ENCODE assay signal across 29 cellular contexts in genomic region chr9:16672501-16672900, GRCh38.
"Had no signal": no experiment of that assay in that cellular context is flagged by ENCODE, and none has a peak within 500 bp of the region (broad histone marks: within the 10 kb centered on the region; RNA-seq: fewer than 3 reads in every experiment).

No MANE protein-coding gene starts in this region.

- H3K36me3 Mint-ChIP-seq: activated naive CD4-positive, alpha-beta T cell treated with anti-CD3 and anti-CD28 coated beads, Interleukin-2, amount 50 U/mL, for 24 hours; natural killer cell; stimulated activated effector memory CD8-positive, alpha-beta T cell treated with anti-CD3 and anti-CD28 coated beads, Interleukin-12 subunit alpha, Interleukin-12 subunit beta, amount 100 ng/mL, for 72 hours; WTC11 had no signal

- DNase-seq: activated CD4-positive, alpha-beta memory T cell treated with anti-CD3 and anti-CD28 coated beads, Interleukin-2, amount 10 ng/mL, durations not matched to agents 7 days and 5 days; activated CD4-positive, alpha-beta T cell treated with anti-CD3 and anti-CD28 coated beads for 1 hour; activated CD4-positive, alpha-beta T cell treated with anti-CD3 and anti-CD28 coated beads, Interleukin-2, amount 10 ng/mL, durations not matched to agents 7 days and 5 days; activated naive CD8-positive, alpha-beta T cell treated with anti-CD3 and anti-CD28 coated beads, Interleukin-2, amount 50 U/mL, for 24 hours; activated T-cell treated with anti-CD3 and anti-CD28 coated beads, Interleukin-2, amount 50 U/mL, for 48 hours; amygdala; dermis blood vessel endothelial cell; effector CD4-positive, alpha-beta T cell; esophagus squamous epithelium; left lung; lower lobe of right lung; mesenchymal stem cell; natural killer cell; retina; stimulated activated CD4-positive, alpha-beta T cell treated with anti-CD3 and anti-CD28 coated beads, Interleukin-4, amount 100 ng/mL, for 24 hours; T1000; trophoblast cell had no signal

- H3K4me3 Mint-ChIP-seq: activated CD4-positive, alpha-beta memory T cell treated with anti-CD3 and anti-CD28 coated beads, Interleukin-2, amount 10 ng/mL, durations not matched to agents 7 days and 5 days; activated CD4-positive, alpha-beta T cell treated with anti-CD3 and anti-CD28 coated beads, Interleukin-2, amount 10 ng/mL, durations not matched to agents 7 days and 5 days; activated naive CD4-positive, alpha-beta T cell treated with anti-CD3 and anti-CD28 coated beads, Interleukin-2, amount 50 U/mL, for 24 hours; activated naive CD8-positive, alpha-beta T cell treated with anti-CD3 and anti-CD28 coated beads, Interleukin-2, amount 50 U/mL, for 24 hours; central memory CD8-positive, alpha-beta T cell; natural killer cell; stimulated activated effector memory CD8-positive, alpha-beta T cell treated with anti-CD3 and anti-CD28 coated beads, Interleukin-12 subunit alpha, Interleukin-12 subunit beta, amount 100 ng/mL, for 72 hours; stimulated activated naive CD8-positive, alpha-beta T cell treated with anti-CD3 and anti-CD28 coated beads, Interleukin-15, Interleukin-2, amounts not matched to agents 100 ng/mL and 50 ng/mL, for 24 hours; WTC11 had no signal

- H3K4me1 ChIP-seq: left lung, lower lobe of right lung had no signal

- H3K9me3 Mint-ChIP-seq: activated CD4-positive, alpha-beta T cell treated with anti-CD3 and anti-CD28 coated beads, Interleukin-2, amount 10 ng/mL, durations not matched to agents 7 days and 5 days; activated naive CD4-positive, alpha-beta T cell treated with anti-CD3 and anti-CD28 coated beads, Interleukin-2, amount 50 U/mL, for 24 hours; activated naive CD8-positive, alpha-beta T cell treated with anti-CD3 and anti-CD28 coated beads, Interleukin-2, amount 50 U/mL, for 24 hours; activated T-helper 2 cell treated with anti-CD3 and anti-CD28 coated beads, Interferon-gamma antibody, Interleukin-2, Interleukin-4, amounts not matched to agents 10 μg/mL and 5 μg/mL and 100 μg/mL, durations not matched to agents 14 hours and 24 hours and 36 hours; central memory CD8-positive, alpha-beta T cell; natural killer cell; stimulated activated effector memory CD8-positive, alpha-beta T cell treated with anti-CD3 and anti-CD28 coated beads, Interleukin-12 subunit alpha, Interleukin-12 subunit beta, amount 100 ng/mL, for 72 hours; WTC11 had no signal

- H3K27ac Mint-ChIP-seq: activated CD4-positive, alpha-beta memory T cell treated with anti-CD3 and anti-CD28 coated beads, Interleukin-2, amount 10 ng/mL, durations not matched to agents 7 days and 5 days; activated CD4-positive, alpha-beta T cell treated with anti-CD3 and anti-CD28 coated beads, Interleukin-2, amount 10 ng/mL, durations not matched to agents 7 days and 5 days; activated naive CD4-positive, alpha-beta T cell treated with anti-CD3 and anti-CD28 coated beads, Interleukin-2, amount 50 U/mL, for 24 hours; activated naive CD8-positive, alpha-beta T cell treated with anti-CD3 and anti-CD28 coated beads, Interleukin-2, amount 50 U/mL, for 24 hours; activated T-helper 2 cell treated with anti-CD3 and anti-CD28 coated beads, Interferon-gamma antibody, Interleukin-2, Interleukin-4, amounts not matched to agents 10 μg/mL and 5 μg/mL and 100 μg/mL, durations not matched to agents 14 hours and 24 hours and 36 hours; stimulated activated effector memory CD8-positive, alpha-beta T cell treated with anti-CD3 and anti-CD28 coated beads, Interleukin-12 subunit alpha, Interleukin-12 subunit beta, amount 100 ng/mL, for 72 hours; stimulated activated naive CD8-positive, alpha-beta T cell treated with anti-CD3 and anti-CD28 coated beads, Interleukin-15, Interleukin-2, amounts not matched to agents 100 ng/mL and 50 ng/mL, for 24 hours; WTC11 had no signal

- H3K27me3 Mint-ChIP-seq: activated CD4-positive, alpha-beta memory T cell treated with anti-CD3 and anti-CD28 coated beads, Interleukin-2, amount 10 ng/mL, durations not matched to agents 7 days and 5 days; activated CD4-positive, alpha-beta T cell treated with anti-CD3 and anti-CD28 coated beads, Interleukin-2, amount 10 ng/mL, durations not matched to agents 7 days and 5 days; activated naive CD4-positive, alpha-beta T cell treated with anti-CD3 and anti-CD28 coated beads, Interleukin-2, amount 50 U/mL, for 24 hours; activated naive CD8-positive, alpha-beta T cell treated with anti-CD3 and anti-CD28 coated beads, Interleukin-2, amount 50 U/mL, for 24 hours; central memory CD8-positive, alpha-beta T cell; stimulated activated naive CD8-positive, alpha-beta T cell treated with anti-CD3 and anti-CD28 coated beads, Interleukin-15, Interleukin-2, amounts not matched to agents 100 ng/mL and 50 ng/mL, for 24 hours had no signal

- H3K4me3 ChIP-seq: esophagus squamous epithelium, left lung, lower lobe of right lung, skin epidermis, thoracic aorta had no signal

- FAIRE-seq: bronchial epithelial cell, colon, frontal cortex, urothelium cell line had no signal

- H3K36me3 ChIP-seq: esophagus squamous epithelium, left lung, lower lobe of right lung, thoracic aorta had no signal

- H3K27ac ChIP-seq: esophagus squamous epithelium, left lung, lower lobe of right lung, thoracic aorta had no signal

- H3K4me1 Mint-ChIP-seq: activated CD4-positive, alpha-beta memory T cell treated with anti-CD3 and anti-CD28 coated beads, Interleukin-2, amount 10 ng/mL, durations not matched to agents 7 days and 5 days; activated CD4-positive, alpha-beta T cell treated with anti-CD3 and anti-CD28 coated beads, Interleukin-2, amount 10 ng/mL, durations not matched to agents 7 days and 5 days; activated naive CD4-positive, alpha-beta T cell treated with anti-CD3 and anti-CD28 coated beads, Interleukin-2, amount 50 U/mL, for 24 hours; activated naive CD8-positive, alpha-beta T cell treated with anti-CD3 and anti-CD28 coated beads, Interleukin-2, amount 50 U/mL, for 24 hours; central memory CD8-positive, alpha-beta T cell; stimulated activated effector memory CD8-positive, alpha-beta T cell treated with anti-CD3 and anti-CD28 coated beads, Interleukin-12 subunit alpha, Interleukin-12 subunit beta, amount 100 ng/mL, for 72 hours had no signal

- H3K27me3 ChIP-seq: esophagus squamous epithelium, left lung had no signal

- H3K9me3 ChIP-seq: esophagus squamous epithelium, left lung, lower lobe of right lung, thoracic aorta had no signal
